Comparison of ENCODE assay signal across 24 cellular contexts in genomic region chr1:42834803-42835202, GRCh38. TPM values are rescaled to one million over a fixed set of nuclear protein-coding genes. Genes with fewer than 3 reads are reported as not detected.
"Had no signal": no experiment of that assay in that cellular context is flagged by ENCODE, and none has a peak within 500 bp of the region (broad histone marks: within the 10 kb centered on the region; RNA-seq: fewer than 3 reads in every experiment).

No MANE protein-coding gene starts in this region.

- H3K36me3 Mint-ChIP-seq: natural killer cell had no signal

- H3K9me3 ChIP-seq: left ventricle myocardium inferior, ovary, prostate gland, tibial nerve, uterus had no signal

- H2AFZ ChIP-seq: hepatocyte had no signal

- H3K27me3 ChIP-seq: hepatocyte, ovary, tibial nerve, uterus had no signal

- DNase-seq: islet precursor cell; left ventricle myocardium inferior; naive B cell; natural killer cell; ovary; posterior cingulate gyrus; retina; right cardiac atrium; stimulated activated CD4-positive, alpha-beta T cell treated with anti-CD3 and anti-CD28 coated beads, Interleukin-12 subunit alpha, Interleukin-12 subunit beta, amount 100 ng/mL, for 4 hours; stimulated activated CD4-positive, alpha-beta T cell treated with anti-CD3 and anti-CD28 coated beads, Interleukin-15, amount 100 ng/mL, for 24 hours; stimulated activated CD4-positive, alpha-beta T cell treated with anti-CD3 and anti-CD28 coated beads, Interleukin-2, amount 100 ng/mL, for 24 hours; stimulated activated CD4-positive, alpha-beta T cell treated with anti-CD3 and anti-CD28 coated beads, Interleukin-4, amount 100 ng/mL, for 1 hour; stimulated activated naive B cell treated with anti-CD40 and anti-IgM and Interleukin-4, amounts not matched to agents 10 μg/mL and 1 μg/mL and 100 μg/mL, for 72 hours; stimulated activated naive CD8-positive, alpha-beta T cell treated with anti-CD3 and anti-CD28 coated beads, Interleukin-15, amount 100 ng/mL, for 72 hours; substantia nigra; uterus had no signal

- ATAC-seq: natural killer cell; right cardiac atrium; sciatic nerve; stimulated activated naive B cell treated with anti-CD40 and anti-IgM and Interleukin-4, amounts not matched to agents 10 μg/mL and 1 μg/mL and 100 μg/mL, for 72 hours; stimulated activated naive CD8-positive, alpha-beta T cell treated with anti-CD3 and anti-CD28 coated beads, Interleukin-15, amount 100 ng/mL, for 72 hours had no signal

- H3K4me1 Mint-ChIP-seq: natural killer cell; stimulated activated naive CD8-positive, alpha-beta T cell treated with anti-CD3 and anti-CD28 coated beads, Interleukin-15, amount 100 ng/mL, for 72 hours had no signal

- H3K79me2 ChIP-seq: hepatocyte had no signal

- H3K4me1 ChIP-seq: left ventricle myocardium inferior, prostate gland, tibial nerve, uterus had no signal

- H3K27me3 Mint-ChIP-seq: naive B cell; stimulated activated naive B cell treated with anti-CD40 and anti-IgM and Interleukin-4, amounts not matched to agents 10 μg/mL and 1 μg/mL and 100 μg/mL, for 72 hours; stimulated activated naive CD8-positive, alpha-beta T cell treated with anti-CD3 and anti-CD28 coated beads, Interleukin-15, amount 100 ng/mL, for 72 hours; type B pancreatic cell had no signal

- H3K27ac Mint-ChIP-seq: natural killer cell; stimulated activated naive B cell treated with anti-CD40 and anti-IgM and Interleukin-4, amounts not matched to agents 10 μg/mL and 1 μg/mL and 100 μg/mL, for 72 hours; type B pancreatic cell had no signal

- H3K4me3 Mint-ChIP-seq: natural killer cell; stimulated activated naive B cell treated with anti-CD40 and anti-IgM and Interleukin-4, amounts not matched to agents 10 μg/mL and 1 μg/mL and 100 μg/mL, for 72 hours; stimulated activated naive CD8-positive, alpha-beta T cell treated with anti-CD3 and anti-CD28 coated beads, Interleukin-15, amount 100 ng/mL, for 72 hours; type B pancreatic cell had no signal

- H3K4me3 ChIP-seq: hepatocyte, left ventricle myocardium inferior, lung, ovary, prostate gland, skin epidermis, tibial nerve, uterus had no signal

- H3K9me3 Mint-ChIP-seq: naive B cell; natural killer cell; stimulated activated naive B cell treated with anti-CD40 and anti-IgM and Interleukin-4, amounts not matched to agents 10 μg/mL and 1 μg/mL and 100 μg/mL, for 72 hours; stimulated activated naive CD8-positive, alpha-beta T cell treated with anti-CD3 and anti-CD28 coated beads, Interleukin-15, amount 100 ng/mL, for 72 hours; type B pancreatic cell had no signal

- H3K4me2 ChIP-seq: hepatocyte had no signal

- H3K27ac ChIP-seq: hepatocyte, left ventricle myocardium inferior, ovary, prostate gland, skin epidermis, tibial nerve, uterus had no signal

- H3K36me3 ChIP-seq: ovary, prostate gland, uterus had no signal

RNA-seq across cellular contexts. Expression of gene TMEM269, which starts 50.0 kb away (rescaled TPM):
- total RNA-seq: left ventricle myocardium inferior, mesenteric fat pad had no signal
- polyA plus RNA-seq: right cardiac atrium had no signal
